Comparison of ENCODE assay signal across 1 cellular context in the genomic region with DNA sequence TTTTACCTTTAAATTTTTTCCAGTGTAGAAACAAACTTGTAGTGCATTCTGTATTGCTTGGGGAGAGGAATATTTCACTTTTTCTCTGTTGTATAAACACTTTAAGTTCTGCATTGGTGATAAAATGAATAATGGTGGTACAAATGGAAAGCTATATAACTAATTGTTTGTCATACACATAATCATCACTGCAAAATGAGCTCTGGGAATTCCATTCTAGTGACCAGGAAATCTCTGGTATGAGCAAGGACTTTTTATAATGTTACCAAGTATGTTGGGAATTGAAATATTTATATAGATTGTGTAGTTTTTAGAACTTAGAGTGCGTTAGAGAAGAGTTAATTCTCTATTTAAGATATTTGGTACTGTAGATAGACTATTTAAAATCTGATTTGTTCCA.
TF ChIP-seq lines count a peak whose summit lies in the region.

No MANE protein-coding gene starts in this region.

TF ChIP-seq in SK-N-SH treated with all-trans-retinoic acid at 6 μM for 48 hours, 23 proteins besides CTCF, POLR2A, EP300 and RAD21 (continued from another document):
- TF ChIP-seq, protein P1, sequence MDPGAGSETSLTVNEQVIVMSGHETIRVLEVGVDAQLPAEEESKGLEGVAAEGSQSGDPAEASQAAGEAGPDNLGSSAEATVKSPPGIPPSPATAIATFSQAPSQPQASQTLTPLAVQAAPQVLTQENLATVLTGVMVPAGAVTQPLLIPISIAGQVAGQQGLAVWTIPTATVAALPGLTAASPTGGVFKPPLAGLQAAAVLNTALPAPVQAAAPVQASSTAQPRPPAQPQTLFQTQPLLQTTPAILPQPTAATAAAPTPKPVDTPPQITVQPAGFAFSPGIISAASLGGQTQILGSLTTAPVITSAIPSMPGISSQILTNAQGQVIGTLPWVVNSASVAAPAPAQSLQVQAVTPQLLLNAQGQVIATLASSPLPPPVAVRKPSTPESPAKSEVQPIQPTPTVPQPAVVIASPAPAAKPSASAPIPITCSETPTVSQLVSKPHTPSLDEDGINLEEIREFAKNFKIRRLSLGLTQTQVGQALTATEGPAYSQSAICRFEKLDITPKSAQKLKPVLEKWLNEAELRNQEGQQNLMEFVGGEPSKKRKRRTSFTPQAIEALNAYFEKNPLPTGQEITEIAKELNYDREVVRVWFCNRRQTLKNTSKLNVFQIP (CRISPR knock-in tag; IDR thresholded peaks at IDR 0.05; ENCODE audit: borderline replicate concordance, low read depth) = no peak
- TF ChIP-seq PPARA (CRISPR knock-in tag; IDR thresholded peaks at IDR 0.05; ENCODE audit: borderline replicate concordance) = no peak
